In genomic region chr10:57955076-57955475, GRCh38 we compare ENCODE assay signal across 27 cellular contexts.
DNase-seq lines count a peak whose midpoint lies in the region; ATAC-seq and TF ChIP-seq lines count a peak whose summit lies in the region.
"Had no signal": no experiment of that assay in that cellular context is flagged by ENCODE, and none has a peak within 500 bp of the region (broad histone marks: within the 10 kb centered on the region; RNA-seq: fewer than 3 reads in every experiment).

No MANE protein-coding gene starts in this region.

- no peaks in the 10 kb centered on the region for H3K4me1 Mint-ChIP-seq in CD8-positive, alpha-beta T cell (ENCODE audit: low read depth)
- H3K4me1 Mint-ChIP-seq: activated T-helper 17 cell treated with anti-CD3 and anti-CD28 coated beads, Interleukin-2, amount 50 U/mL, for 72 hours; memory B cell; naive thymus-derived CD8-positive, alpha-beta T cell; stimulated activated effector memory CD8-positive, alpha-beta T cell treated with anti-CD3 and anti-CD28 coated beads, Interleukin-12 subunit alpha, Interleukin-12 subunit beta, amount 100 ng/mL, for 72 hours had no signal

- TF ChIP-seq CTCF in CD8-positive, alpha-beta T cell (IDR thresholded peaks at IDR 0.05): no peak

- no peak overlapping the region for H3K27ac ChIP-seq in CD8-positive, alpha-beta T cell (ENCODE audit: low read depth, low read length)
- H3K27ac ChIP-seq: cardiac muscle cell, gastrocnemius medialis, parathyroid adenoma, testis had no signal

- CTCF ChIA-PET in CD8-positive, alpha-beta T cell (lab: Charles Lee): no interaction called here

- H3K9me3 ChIP-seq in MG63: no peaks in the 10 kb centered on the region; the same call in 1 of the 2 replicates
- no peaks in the 10 kb centered on the region for H3K9me3 ChIP-seq in CD8-positive, alpha-beta T cell (ENCODE audit: low read length)
- H3K9me3 ChIP-seq: Caco-2, gastrocnemius medialis, testis had no signal

- no peak overlapping the region for H3K4me3 ChIP-seq in MG63
- H3K4me3 ChIP-seq in CD8-positive, alpha-beta T cell (ENCODE audit: low read depth, low read length): no peak overlapping the region
- H3K4me3 ChIP-seq: cardiac muscle cell, gastrocnemius medialis, K562, testis had no signal

- H3K36me3 Mint-ChIP-seq in CD8-positive, alpha-beta T cell: no peaks in the 10 kb centered on the region
- H3K36me3 Mint-ChIP-seq: memory B cell; naive thymus-derived CD8-positive, alpha-beta T cell; stimulated activated effector memory CD8-positive, alpha-beta T cell treated with anti-CD3 and anti-CD28 coated beads, Interleukin-12 subunit alpha, Interleukin-12 subunit beta, amount 100 ng/mL, for 72 hours had no signal

- DNase-seq in EH (ENCODE audit: low read depth): peak; percentile 79
- peak; percentile 57 for DNase-seq in NCI-H226
- peak; percentile 53 for DNase-seq in fibroblast of gingiva (ENCODE audit: low read depth)
- peak; percentile 54 for DNase-seq in renal cortical epithelial cell (ENCODE audit: low read depth)
- DNase-seq in MG63: no peak
- no peak for DNase-seq in CD8-positive, alpha-beta T cell
- DNase-seq: activated CD4-positive, alpha-beta T cell treated with anti-CD3 and anti-CD28 coated beads for 4 hours; AML-193; Caco-2; dermis blood vessel endothelial cell; gastrocnemius medialis; kidney glomerular epithelial cell; naive thymus-derived CD8-positive, alpha-beta T cell; NCI-H187 treated with DMSO at 0.1 percent for 48 hours; NCI-H2227 treated with DMSO at 0.1 percent for 48 hours; NCI-H774; OCI-M1; SHP77; T-helper 1 cell; testis had no signal

- no peak overlapping the region for H3K27ac Mint-ChIP-seq in CD8-positive, alpha-beta T cell
- H3K27ac Mint-ChIP-seq: activated T-helper 17 cell treated with anti-CD3 and anti-CD28 coated beads, Interleukin-2, amount 50 U/mL, for 72 hours; memory B cell; naive thymus-derived CD8-positive, alpha-beta T cell; stimulated activated effector memory CD8-positive, alpha-beta T cell treated with anti-CD3 and anti-CD28 coated beads, Interleukin-12 subunit alpha, Interleukin-12 subunit beta, amount 100 ng/mL, for 72 hours had no signal

- POLR2A ChIA-PET in CD8-positive, alpha-beta T cell (lab: Charles Lee): no interaction called here

- no peaks in the 10 kb centered on the region for H3K36me3 ChIP-seq in MG63
- H3K36me3 ChIP-seq in CD8-positive, alpha-beta T cell (ENCODE audit: insufficient read depth, low read length): no peaks in the 10 kb centered on the region
- H3K36me3 ChIP-seq: cardiac muscle cell, gastrocnemius medialis had no signal

- no peaks in the 10 kb centered on the region for H3K27me3 Mint-ChIP-seq in CD8-positive, alpha-beta T cell (ENCODE audit: low read depth)
- H3K27me3 Mint-ChIP-seq: activated T-helper 17 cell treated with anti-CD3 and anti-CD28 coated beads, Interleukin-2, amount 50 U/mL, for 72 hours; memory B cell; naive thymus-derived CD8-positive, alpha-beta T cell had no signal

- ATAC-seq in CD8-positive, alpha-beta T cell: no peak
- no peak for ATAC-seq in HG03095 (IDR thresholded peaks at IDR 0.05; ENCODE audit: unreplicated experiment)
- ATAC-seq: activated T-helper 17 cell treated with anti-CD3 and anti-CD28 coated beads, Interleukin-2, amount 50 U/mL, for 72 hours; gastrocnemius medialis; K562; naive thymus-derived CD8-positive, alpha-beta T cell; stimulated activated effector memory CD8-positive, alpha-beta T cell treated with anti-CD3 and anti-CD28 coated beads, Interleukin-12 subunit alpha, Interleukin-12 subunit beta, amount 100 ng/mL, for 72 hours had no signal

- H3K27me3 ChIP-seq in MG63: no peaks in the 10 kb centered on the region
- no peaks in the 10 kb centered on the region for H3K27me3 ChIP-seq in CD8-positive, alpha-beta T cell (ENCODE audit: insufficient read depth, low read length)
- H3K27me3 ChIP-seq: cardiac muscle cell, gastrocnemius medialis, testis had no signal

- no peaks in the 10 kb centered on the region for H3K4me1 ChIP-seq in CD8-positive, alpha-beta T cell (ENCODE audit: insufficient read depth, low read length)
- H3K4me1 ChIP-seq: gastrocnemius medialis, parathyroid adenoma, testis had no signal

- no peak overlapping the region for H3K4me3 Mint-ChIP-seq in CD8-positive, alpha-beta T cell
- H3K4me3 Mint-ChIP-seq: activated T-helper 17 cell treated with anti-CD3 and anti-CD28 coated beads, Interleukin-2, amount 50 U/mL, for 72 hours; memory B cell; naive thymus-derived CD8-positive, alpha-beta T cell; stimulated activated effector memory CD8-positive, alpha-beta T cell treated with anti-CD3 and anti-CD28 coated beads, Interleukin-12 subunit alpha, Interleukin-12 subunit beta, amount 100 ng/mL, for 72 hours had no signal

- H3K9me3 Mint-ChIP-seq in CD8-positive, alpha-beta T cell: peaks cover 2% of the 10 kb centered on the region
- H3K9me3 Mint-ChIP-seq: memory B cell; stimulated activated effector memory CD8-positive, alpha-beta T cell treated with anti-CD3 and anti-CD28 coated beads, Interleukin-12 subunit alpha, Interleukin-12 subunit beta, amount 100 ng/mL, for 72 hours had no signal

- intact Hi-C loops in CD8-positive, alpha-beta T cell (cut with DNase I, micrococcal nuclease): no loop called here

Comparison
In these comparisons a context has a peak if more than half of its experiments do, and no peak if none do; other contexts are left out.
1. DNase-seq: peak in EH (single experiment), NCI-H226 (single experiment), fibroblast of gingiva (single experiment) and renal cortical epithelial cell (single experiment); none in MG63 (single experiment) and CD8-positive, alpha-beta T cell (0 of 7).